8 cellular contexts compared by ENCODE assay signal in the genomic region with DNA sequence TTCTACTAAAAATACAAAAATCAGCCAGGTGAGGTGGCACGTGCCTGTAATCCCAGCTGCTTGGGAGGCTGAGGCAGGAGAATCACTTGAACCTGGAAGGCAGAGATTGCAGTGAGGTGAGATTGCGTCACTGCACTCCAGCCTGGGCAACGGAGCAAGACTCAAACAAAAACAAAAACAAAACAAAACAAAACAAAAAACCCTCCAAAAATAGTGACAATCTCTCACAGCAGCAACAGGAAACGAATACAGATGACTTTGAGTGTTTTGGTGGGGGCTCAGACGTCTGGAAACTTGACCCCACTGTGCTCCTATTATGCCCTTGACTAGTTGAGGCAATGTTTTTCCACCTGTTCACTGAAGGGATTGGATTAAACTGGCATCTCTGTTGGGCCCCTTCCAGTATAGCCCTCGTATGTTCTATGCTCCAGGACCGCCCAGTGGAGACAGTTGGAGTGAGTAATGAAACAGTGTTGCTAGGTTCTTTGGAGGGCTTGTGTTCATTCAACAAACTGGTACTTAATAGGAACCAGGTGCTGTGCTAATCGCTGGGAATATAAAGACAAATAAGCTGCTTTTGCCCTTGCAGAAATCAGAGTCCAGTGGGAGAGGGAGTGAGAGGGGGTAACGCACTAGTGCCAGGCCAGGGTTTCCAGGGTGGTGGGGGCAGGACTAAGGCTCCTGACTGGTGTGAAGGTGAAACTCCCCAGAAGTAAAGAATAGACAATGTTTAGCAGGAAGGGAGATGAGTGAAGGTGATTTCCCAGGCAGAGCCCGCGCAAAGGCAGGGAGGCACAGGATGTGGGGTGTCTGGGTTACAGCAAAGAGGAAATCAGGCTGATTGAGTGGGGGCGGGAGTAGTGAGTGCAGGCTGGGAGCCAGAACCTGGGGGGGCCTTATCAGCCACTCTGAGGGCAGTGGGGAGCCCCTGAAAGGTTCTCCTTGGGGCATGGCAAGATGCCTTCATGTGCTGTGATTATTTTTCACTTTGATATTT.
DNase-seq lines count a peak whose midpoint lies in the region; ATAC-seq, FAIRE-seq and TF ChIP-seq lines count a peak whose summit lies in the region.

No MANE protein-coding gene starts in this region.

- no peak overlapping the region for H3K9ac ChIP-seq in kidney (ENCODE audit: low read length in 2 of 2)

- no peak overlapping the region for H3K27ac ChIP-seq in kidney (ENCODE audit: low read depth in 2 of 2, low read length in 2 of 2)
- no peak overlapping the region for H3K27ac ChIP-seq in left ventricle myocardium inferior (replicated peaks)

- H3K27me3 ChIP-seq in left ventricle myocardium inferior (ENCODE audit: low read depth) = peaks cover 3% of the 10 kb centered on the region

- no peaks in the 10 kb centered on the region for H3K36me3 Mint-ChIP-seq in T-cell
- H3K36me3 Mint-ChIP-seq in activated naive CD8-positive, alpha-beta T cell treated with anti-CD3 and anti-CD28 coated beads, Interleukin-2, amount 50 U/mL, for 24 hours (ENCODE audit: low read depth) = no peaks in the 10 kb centered on the region
- H3K36me3 Mint-ChIP-seq in glutamatergic neuron (ENCODE audit: unreplicated experiment) = no peaks in the 10 kb centered on the region

- H3K4me3 Mint-ChIP-seq in T-cell = peak overlapping the region; percentile 55 to 64 (median 58)
- peak overlapping the region; percentile 57 for H3K4me3 Mint-ChIP-seq in activated naive CD8-positive, alpha-beta T cell treated with anti-CD3 and anti-CD28 coated beads, Interleukin-2, amount 50 U/mL, for 24 hours
- no peak overlapping the region for H3K4me3 Mint-ChIP-seq in glutamatergic neuron (ENCODE audit: unreplicated experiment)

- ATAC-seq in HG02763 (IDR thresholded peaks at IDR 0.05; ENCODE audit: unreplicated experiment) (peak; percentile 49), T-cell (replicated peaks in 1 of 4) (peak; percentile 88 to 91 (median 90))
- ATAC-seq in activated naive CD8-positive, alpha-beta T cell treated with anti-CD3 and anti-CD28 coated beads, Interleukin-2, amount 50 U/mL, for 24 hours = peak; percentile 90

- peaks cover 0 to under 1% (median 0%) of the 10 kb centered on the region in 3 donors for H3K9me3 Mint-ChIP-seq in T-cell
- no peaks in the 10 kb centered on the region for H3K9me3 Mint-ChIP-seq in activated naive CD8-positive, alpha-beta T cell treated with anti-CD3 and anti-CD28 coated beads, Interleukin-2, amount 50 U/mL, for 24 hours
- no peaks in the 10 kb centered on the region for H3K9me3 Mint-ChIP-seq in glutamatergic neuron (ENCODE audit: unreplicated experiment)

- intact Hi-C loops in kidney (cut with DNase I) = no loop called here
- intact Hi-C loops in left ventricle myocardium inferior (cut with micrococcal nuclease) = no loop called here

- no peak overlapping the region for H3K4me3 ChIP-seq in kidney (ENCODE audit: low read length in 2 of 2)
- no peak overlapping the region for H3K4me3 ChIP-seq in left ventricle myocardium inferior

- DNase-seq in GM10266 (ENCODE audit: extremely low spot score) = peak; percentile 43
- peak; percentile 25 to 85 (median 72) for DNase-seq in T-cell
- DNase-seq in activated naive CD8-positive, alpha-beta T cell treated with anti-CD3 and anti-CD28 coated beads, Interleukin-2, amount 50 U/mL, for 24 hours = peak; percentile 62
- peak; percentile 42 to 57 for DNase-seq in stimulated activated CD8-positive, alpha-beta memory T cell treated with anti-CD3 and anti-CD28 coated beads, Interleukin-7, amount 100 ng/mL, for 4 hours (ENCODE audit: low read depth in 2 of 2)
- DNase-seq in kidney = no peak
- no peak for DNase-seq in left ventricle myocardium inferior
- no peak for DNase-seq in glutamatergic neuron

- H3K27ac Mint-ChIP-seq in T-cell (peak overlapping the region; percentile 90 to 91), glutamatergic neuron (ENCODE audit: unreplicated experiment) (no peak overlapping the region)
- H3K27ac Mint-ChIP-seq in activated naive CD8-positive, alpha-beta T cell treated with anti-CD3 and anti-CD28 coated beads, Interleukin-2, amount 50 U/mL, for 24 hours = peak overlapping the region; percentile 86

- H3K9me3 ChIP-seq in kidney (ENCODE audit: control insufficient read depth in 1 of 2, low read length in 2 of 2) (no peaks in the 10 kb centered on the region), left ventricle myocardium inferior (replicated peaks) (peaks cover 10% of the 10 kb centered on the region)

- POLR2A ChIA-PET in T-cell (lab: Charles Lee) = no interaction called here

- FAIRE-seq in kidney (lab: Jason Lieb, UNC) = no peak

- CTCF ChIA-PET in T-cell (lab: Charles Lee) = no interaction called here

- no peaks in the 10 kb centered on the region for H3K4me1 ChIP-seq in kidney (ENCODE audit: control insufficient read depth in 1 of 2, insufficient read depth in 1 of 2, low read depth in 1 of 2, low read length in 2 of 2)
- H3K4me1 ChIP-seq in left ventricle myocardium inferior = peaks cover 6% of the 10 kb centered on the region

- TF ChIP-seq CTCF in GM10266 (IDR thresholded peaks at IDR 0.05; ENCODE audit: control insufficient read depth, insufficient read depth, low read depth, missing control alignments) = no peak
- TF ChIP-seq CTCF in kidney (IDR thresholded peaks at IDR 0.05; ENCODE audit: borderline replicate concordance, extremely low read depth, insufficient read depth) = no peak
- TF ChIP-seq CTCF in left ventricle myocardium inferior (IDR thresholded peaks at IDR 0.05; ENCODE audit: borderline replicate concordance) = no peak
- no peak for TF ChIP-seq CTCF in glutamatergic neuron (IDR thresholded peaks at IDR 0.05; ENCODE audit: partially characterized antibody, unreplicated experiment)

- peaks cover 54 to 65% (median 64%) of the 10 kb centered on the region in 3 donors for H3K4me1 Mint-ChIP-seq in T-cell
- peaks cover 39% of the 10 kb centered on the region for H3K4me1 Mint-ChIP-seq in activated naive CD8-positive, alpha-beta T cell treated with anti-CD3 and anti-CD28 coated beads, Interleukin-2, amount 50 U/mL, for 24 hours
- no peaks in the 10 kb centered on the region for H3K4me1 Mint-ChIP-seq in glutamatergic neuron (ENCODE audit: low read depth, unreplicated experiment)

- H3K27me3 Mint-ChIP-seq in T-cell (no peaks in the 10 kb centered on the region), glutamatergic neuron (ENCODE audit: unreplicated experiment) (peaks cover 2% of the 10 kb centered on the region)
- H3K27me3 Mint-ChIP-seq in activated naive CD8-positive, alpha-beta T cell treated with anti-CD3 and anti-CD28 coated beads, Interleukin-2, amount 50 U/mL, for 24 hours = no peaks in the 10 kb centered on the region

- H3K36me3 ChIP-seq in kidney (ENCODE audit: control insufficient read depth in 1 of 2, insufficient read depth in 2 of 2, low read length in 2 of 2) (no peaks in the 10 kb centered on the region), left ventricle myocardium inferior (no peaks in the 10 kb centered on the region)

Comparison
In these comparisons a context has a peak if more than half of its experiments do, and no peak if none do; other contexts are left out.
1. DNase-seq: peak in GM10266 (single experiment), T-cell (34 of 34), activated naive CD8-positive, alpha-beta T cell treated with anti-CD3 and anti-CD28 coated beads, Interleukin-2, amount 50 U/mL, for 24 hours (single experiment) and stimulated activated CD8-positive, alpha-beta memory T cell treated with anti-CD3 and anti-CD28 coated beads, Interleukin-7, amount 100 ng/mL, for 4 hours (2 of 2); none in kidney (single experiment), left ventricle myocardium inferior (single experiment) and glutamatergic neuron (single experiment).
2. Peak in every context shown above with its lines, with median percentiles within 50 percentile points of each other: ATAC-seq.